ENCODE assay signal across 8 cellular contexts in the genomic region with DNA sequence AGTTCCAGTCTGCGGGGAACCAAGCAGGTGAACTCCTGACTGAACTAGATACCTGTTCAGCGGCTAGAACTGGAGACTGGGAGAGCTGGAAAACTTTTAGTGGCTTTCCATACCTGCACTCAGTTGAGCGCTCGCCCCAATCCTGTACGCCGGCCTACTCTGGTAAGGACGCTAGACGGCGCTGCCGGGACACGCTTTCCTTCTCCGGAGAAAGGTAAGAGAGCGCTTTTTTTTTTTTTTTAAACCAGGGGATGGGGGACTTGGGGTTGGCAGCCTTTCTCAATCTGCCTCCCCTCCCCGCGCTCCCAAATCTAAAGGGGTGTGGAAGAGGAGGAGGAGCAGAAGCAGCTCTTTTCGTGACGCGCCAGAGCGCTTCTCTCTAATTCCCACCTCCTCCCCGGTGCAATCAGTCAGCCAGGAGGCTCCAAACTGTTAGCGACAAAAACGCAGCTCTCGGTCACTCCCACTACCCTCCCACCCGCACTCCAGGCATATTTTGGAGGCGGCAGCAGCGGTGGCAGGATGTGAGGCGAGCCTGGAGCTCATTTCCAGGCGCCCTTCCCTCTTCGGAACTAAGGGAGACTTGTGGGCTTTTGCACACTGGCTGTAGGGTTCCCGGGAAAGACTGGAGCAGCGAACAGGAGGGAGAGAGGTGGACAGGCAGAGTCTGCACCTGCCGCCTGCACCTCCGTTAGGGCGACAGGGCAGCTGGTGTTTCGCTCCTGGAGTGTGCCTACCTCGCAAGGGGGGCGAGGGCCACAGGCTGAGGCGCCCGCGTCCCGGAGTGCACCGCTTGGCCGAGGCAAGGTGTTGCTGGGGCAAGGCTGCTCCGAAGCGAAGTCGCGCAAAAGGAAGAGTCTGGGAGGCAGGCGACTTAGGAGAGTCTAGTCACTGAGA. TPM values are rescaled to one million over a fixed set of nuclear protein-coding genes. Genes with fewer than 3 reads are reported as not detected.
DNase-seq lines count a peak whose midpoint lies in the region; ATAC-seq and TF ChIP-seq lines count a peak whose summit lies in the region.

A gene (plus strand): TSS at position 409 of the 897 bp plus-strand sequence.

- H3K27ac Mint-ChIP-seq in activated naive CD4-positive, alpha-beta T cell treated with anti-CD3 and anti-CD28 coated beads, Interleukin-2, amount 10 ng/mL, durations not matched to agents 7 days and 5 days = no peak within 1 kb of the TSS

- BruUV-seq in Panc1 (replicated peaks; lab: Mats Ljungman, UMichigan) = no TSS peak

- H3K4me3 Mint-ChIP-seq in activated naive CD4-positive, alpha-beta T cell treated with anti-CD3 and anti-CD28 coated beads, Interleukin-2, amount 10 ng/mL, durations not matched to agents 7 days and 5 days = no peak within 1 kb of the TSS

- peak; percentile 20 for DNase-seq in activated naive CD4-positive, alpha-beta T cell treated with anti-CD3 and anti-CD28 coated beads, Interleukin-2, amount 10 ng/mL, durations not matched to agents 7 days and 5 days
- no peak for DNase-seq in activated naive CD4-positive, alpha-beta T cell treated with Interleukin-2 at 50 U/mL for 16 hours
- no peak for DNase-seq in Panc1 (ENCODE audit: low read depth, low spot score)
- DNase-seq in glomerular visceral epithelial cell (ENCODE audit: extremely low spot score) = peak; percentile 1
- DNase-seq in sigmoid colon = no peak
- DNase-seq in midbrain (lab: John Stamatoyannopoulos, UW) = no peak
- DNase-seq in activated effector memory CD4-positive, alpha-beta T cell treated with Interleukin-2 at 50 U/mL for 16 hours = no peak

- H3K27ac ChIP-seq in Panc1 (ENCODE audit: low read length) (no peak within 1 kb of the TSS), sigmoid colon (no peak within 1 kb of the TSS)

- H3K9me3 ChIP-seq in Panc1 (ENCODE audit: control insufficient read depth, insufficient read depth, low read depth, low read length) (no peaks in the 10 kb centered on the region), sigmoid colon (no peaks in the 10 kb centered on the region)

- POLR2A ChIA-PET in Panc1 (lab: Charles Lee) = no interaction called here

- H3K27me3 ChIP-seq in Panc1 (ENCODE audit: control insufficient read depth, insufficient read depth, low read length) = peaks cover 9% of the 10 kb centered on the region; the same call in 1 of the 2 replicates
- H3K27me3 ChIP-seq in sigmoid colon = peaks cover 0 to 15% (median 0%) of the 10 kb centered on the region in 3 donors

- ATAC-seq in Panc1 (peak; percentile 86), GM21381 (IDR thresholded peaks at IDR 0.05; ENCODE audit: unreplicated experiment) (no peak)

- H3K36me3 ChIP-seq in Panc1 (ENCODE audit: control insufficient read depth, insufficient read depth, low read length) = no peaks in the 10 kb centered on the region
- H3K36me3 ChIP-seq in sigmoid colon = no peaks in the 10 kb centered on the region

- no peak for TF ChIP-seq EP300 in sigmoid colon (IDR thresholded peaks at IDR 0.05)

- no peaks in the 10 kb centered on the region for H3K4me1 Mint-ChIP-seq in activated naive CD4-positive, alpha-beta T cell treated with anti-CD3 and anti-CD28 coated beads, Interleukin-2, amount 10 ng/mL, durations not matched to agents 7 days and 5 days

- H3K4me3 ChIP-seq in Panc1 (ENCODE audit: low read depth in 2 of 2, low read length in 2 of 2) = peak within 1 kb of the TSS; percentile 16 to 46
- H3K4me3 ChIP-seq in sigmoid colon = peak within 1 kb of the TSS in 3 of 4 donors; percentile 7 to 30 (median 16)

- H3K9me3 Mint-ChIP-seq in activated naive CD4-positive, alpha-beta T cell treated with anti-CD3 and anti-CD28 coated beads, Interleukin-2, amount 10 ng/mL, durations not matched to agents 7 days and 5 days = no peaks in the 10 kb centered on the region

- intact Hi-C loops in Panc1 (cut with micrococcal nuclease; ENCODE audit: unreplicated experiment) = loop anchor here (5.0 to 10.0 kb wide), 2 partner anchors 356 to 629 kb away; no protein-coding TSS in a partner anchor
- intact Hi-C loops in sigmoid colon (cut with DNase I) = no loop called here

- no peak for TF ChIP-seq POLR2A in sigmoid colon (IDR thresholded peaks at IDR 0.05)

- H3K4me1 ChIP-seq in Panc1 (ENCODE audit: control insufficient read depth, insufficient read depth, low read length) (peaks cover 9% of the 10 kb centered on the region), sigmoid colon (no peaks in the 10 kb centered on the region)

- in situ Hi-C loops in Panc1 (cut with HindIII; ENCODE audit: low pct_unique_long_range_greater_than_20kb, low sequenced_read_pairs) = no loop called here

- no peaks in the 10 kb centered on the region for H3K36me3 Mint-ChIP-seq in activated naive CD4-positive, alpha-beta T cell treated with anti-CD3 and anti-CD28 coated beads, Interleukin-2, amount 10 ng/mL, durations not matched to agents 7 days and 5 days

- WGBS in sigmoid colon, 2 donors = 2 to 5% methylated on average over 48 of the region's 48 CpGs

- CTCF ChIA-PET in activated naive CD4-positive, alpha-beta T cell treated with anti-CD3 and anti-CD28 coated beads, Interleukin-2, amount 10 ng/mL, durations not matched to agents 7 days and 5 days (lab: Charles Lee) = interaction anchor here (2.0 kb wide), 1 partner anchor 356 kb away, joined by 9 read pairs; no protein-coding TSS in a partner anchor
- CTCF ChIA-PET in Panc1 (lab: Charles Lee) = interaction anchor here (0.9 to 1.2 kb wide), 2 partner anchors 356 to 624 kb away, joined by 3 to 6 read pairs; no protein-coding TSS in a partner anchor

- peaks cover 52% of the 10 kb centered on the region for H3K27me3 Mint-ChIP-seq in activated naive CD4-positive, alpha-beta T cell treated with anti-CD3 and anti-CD28 coated beads, Interleukin-2, amount 10 ng/mL, durations not matched to agents 7 days and 5 days

- TF ChIP-seq CTCF in Panc1 (IDR thresholded peaks at IDR 0.05) (peak; percentile 90), sigmoid colon (IDR thresholded peaks at IDR 0.05) (no peak)

RNA-seq across cellular contexts. Expression of the gene that starts here (rescaled TPM):
- total RNA-seq in Panc1 (2021; ENCODE audit: unreplicated experiment) (not detected), sigmoid colon (1 to 10 TPM in 2 of 4 donors, under 1 TPM in 1, not detected in 1; 0.49 to 1.1 (median 1.1) TPM)
- not detected for polyA plus RNA-seq in Panc1 (2012; ENCODE audit: insufficient read length)
- polyA plus RNA-seq in sigmoid colon = under 1 TPM in 1 of 3 donors, not detected in 2; 0.01 TPM

Comparison
In these comparisons a context has a peak if more than half of its experiments do, and no peak if none do; other contexts are left out.
1. DNase-seq: peak in activated naive CD4-positive, alpha-beta T cell treated with anti-CD3 and anti-CD28 coated beads, Interleukin-2, amount 10 ng/mL, durations not matched to agents 7 days and 5 days (single experiment) and glomerular visceral epithelial cell (single experiment); none in activated naive CD4-positive, alpha-beta T cell treated with Interleukin-2 at 50 U/mL for 16 hours (single experiment), Panc1 (single experiment), sigmoid colon (single experiment), midbrain (single experiment) and activated effector memory CD4-positive, alpha-beta T cell treated with Interleukin-2 at 50 U/mL for 16 hours (single experiment).
2. Peak in ATAC-seq and H3K4me3 ChIP-seq in Panc1; RNA of the gene not detected or under 1 TPM.